ENCODE assay signal across 1 cellular context in genomic region chr12:55940065-55940732, GRCh38.
TF ChIP-seq lines count a peak whose summit lies in the region.

No MANE protein-coding gene starts in this region.

TF ChIP-seq in HEK293, 187 proteins besides CTCF, POLR2A, EP300 and RAD21 (continued from another document and continues in another):
- no peak for TF ChIP-seq ZNF341 (tag by site-specific recombination; IDR thresholded peaks at IDR 0.05; ENCODE audit: low read depth)
- TF ChIP-seq ZNF701 (tag by site-specific recombination; IDR thresholded peaks at IDR 0.05) = no peak
- TF ChIP-seq ZNF530 (tag by site-specific recombination; IDR thresholded peaks at IDR 0.05; ENCODE audit: low read depth) = no peak
- no peak for TF ChIP-seq ZNF513 (tag by site-specific recombination; IDR thresholded peaks at IDR 0.05)
- no peak for TF ChIP-seq ZBTB11 (tag by site-specific recombination; conservative IDR thresholded peaks at IDR 0.05; ENCODE audit: low read depth)
- TF ChIP-seq ZNF423 (tag by site-specific recombination; IDR thresholded peaks at IDR 0.05) = 0 out of 2 replicates have a peak, but pooled peaks have one; percentile 13
- no peak for TF ChIP-seq ZBTB1 (tag by site-specific recombination; IDR thresholded peaks at IDR 0.05)
- no peak for TF ChIP-seq OSR2 (tag by site-specific recombination; IDR thresholded peaks at IDR 0.05)
- TF ChIP-seq, protein P1, sequence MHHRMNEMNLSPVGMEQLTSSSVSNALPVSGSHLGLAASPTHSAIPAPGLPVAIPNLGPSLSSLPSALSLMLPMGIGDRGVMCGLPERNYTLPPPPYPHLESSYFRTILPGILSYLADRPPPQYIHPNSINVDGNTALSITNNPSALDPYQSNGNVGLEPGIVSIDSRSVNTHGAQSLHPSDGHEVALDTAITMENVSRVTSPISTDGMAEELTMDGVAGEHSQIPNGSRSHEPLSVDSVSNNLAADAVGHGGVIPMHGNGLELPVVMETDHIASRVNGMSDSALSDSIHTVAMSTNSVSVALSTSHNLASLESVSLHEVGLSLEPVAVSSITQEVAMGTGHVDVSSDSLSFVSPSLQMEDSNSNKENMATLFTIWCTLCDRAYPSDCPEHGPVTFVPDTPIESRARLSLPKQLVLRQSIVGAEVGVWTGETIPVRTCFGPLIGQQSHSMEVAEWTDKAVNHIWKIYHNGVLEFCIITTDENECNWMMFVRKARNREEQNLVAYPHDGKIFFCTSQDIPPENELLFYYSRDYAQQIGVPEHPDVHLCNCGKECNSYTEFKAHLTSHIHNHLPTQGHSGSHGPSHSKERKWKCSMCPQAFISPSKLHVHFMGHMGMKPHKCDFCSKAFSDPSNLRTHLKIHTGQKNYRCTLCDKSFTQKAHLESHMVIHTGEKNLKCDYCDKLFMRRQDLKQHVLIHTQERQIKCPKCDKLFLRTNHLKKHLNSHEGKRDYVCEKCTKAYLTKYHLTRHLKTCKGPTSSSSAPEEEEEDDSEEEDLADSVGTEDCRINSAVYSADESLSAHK (tag by site-specific recombination; IDR thresholded peaks at IDR 0.05) = no peak
- no peak for TF ChIP-seq YY2 (tag by site-specific recombination; IDR thresholded peaks at IDR 0.05)
- no peak for TF ChIP-seq ZNF707 (tag by site-specific recombination; IDR thresholded peaks at IDR 0.05)
- TF ChIP-seq ZNF768 (tag by site-specific recombination; IDR thresholded peaks at IDR 0.05) = no peak
- TF ChIP-seq ZNF280C (tag by site-specific recombination; IDR thresholded peaks at IDR 0.05) = no peak
- TF ChIP-seq, protein P2, sequence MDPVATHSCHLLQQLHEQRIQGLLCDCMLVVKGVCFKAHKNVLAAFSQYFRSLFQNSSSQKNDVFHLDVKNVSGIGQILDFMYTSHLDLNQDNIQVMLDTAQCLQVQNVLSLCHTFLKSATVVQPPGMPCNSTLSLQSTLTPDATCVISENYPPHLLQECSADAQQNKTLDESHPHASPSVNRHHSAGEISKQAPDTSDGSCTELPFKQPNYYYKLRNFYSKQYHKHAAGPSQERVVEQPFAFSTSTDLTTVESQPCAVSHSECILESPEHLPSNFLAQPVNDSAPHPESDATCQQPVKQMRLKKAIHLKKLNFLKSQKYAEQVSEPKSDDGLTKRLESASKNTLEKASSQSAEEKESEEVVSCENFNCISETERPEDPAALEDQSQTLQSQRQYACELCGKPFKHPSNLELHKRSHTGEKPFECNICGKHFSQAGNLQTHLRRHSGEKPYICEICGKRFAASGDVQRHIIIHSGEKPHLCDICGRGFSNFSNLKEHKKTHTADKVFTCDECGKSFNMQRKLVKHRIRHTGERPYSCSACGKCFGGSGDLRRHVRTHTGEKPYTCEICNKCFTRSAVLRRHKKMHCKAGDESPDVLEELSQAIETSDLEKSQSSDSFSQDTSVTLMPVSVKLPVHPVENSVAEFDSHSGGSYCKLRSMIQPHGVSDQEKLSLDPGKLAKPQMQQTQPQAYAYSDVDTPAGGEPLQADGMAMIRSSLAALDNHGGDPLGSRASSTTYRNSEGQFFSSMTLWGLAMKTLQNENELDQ (tag by site-specific recombination; IDR thresholded peaks at IDR 0.05; ENCODE audit: low read depth) = no peak
- TF ChIP-seq SP2 (tag by site-specific recombination; IDR thresholded peaks at IDR 0.05) = peak; percentile 44; the same call in 1 of the 2 replicates
- no peak for TF ChIP-seq PRDM2 (tag by site-specific recombination; IDR thresholded peaks at IDR 0.05; ENCODE audit: borderline replicate concordance)
- TF ChIP-seq ZNF560 (tag by site-specific recombination; IDR thresholded peaks at IDR 0.05; ENCODE audit: borderline replicate concordance) = no peak
- TF ChIP-seq ZNF571 (tag by site-specific recombination; IDR thresholded peaks at IDR 0.05) = no peak
- no peak for TF ChIP-seq ZNF843 (tag by site-specific recombination; IDR thresholded peaks at IDR 0.05)
- TF ChIP-seq GLI2 (tag by site-specific recombination; IDR thresholded peaks at IDR 0.05; ENCODE audit: borderline replicate concordance, low read depth) = no peak
- TF ChIP-seq, protein P3, sequence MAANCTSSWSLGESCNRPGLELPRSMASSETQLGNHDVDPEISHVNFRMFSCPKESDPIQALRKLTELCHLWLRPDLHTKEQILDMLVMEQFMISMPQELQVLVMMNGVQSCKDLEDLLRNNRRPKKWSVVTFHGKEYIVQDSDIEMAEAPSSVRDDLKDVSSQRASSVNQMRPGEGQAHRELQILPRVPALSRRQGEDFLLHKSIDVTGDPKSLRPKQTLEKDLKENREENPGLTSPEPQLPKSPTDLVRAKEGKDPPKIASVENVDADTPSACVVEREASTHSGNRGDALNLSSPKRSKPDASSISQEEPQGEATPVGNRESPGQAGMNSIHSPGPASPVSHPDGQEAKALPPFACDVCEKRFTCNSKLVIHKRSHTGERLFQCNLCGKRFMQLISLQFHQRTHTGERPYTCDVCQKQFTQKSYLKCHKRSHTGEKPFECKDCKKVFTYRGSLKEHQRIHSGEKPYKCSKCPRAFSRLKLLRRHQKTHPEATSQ (tag by site-specific recombination; IDR thresholded peaks at IDR 0.05) = no peak
- TF ChIP-seq ZNF585B (tag by site-specific recombination; IDR thresholded peaks at IDR 0.05) = no peak
- TF ChIP-seq ZNF23 (tag by site-specific recombination; IDR thresholded peaks at IDR 0.05; ENCODE audit: borderline replicate concordance) = no peak
- peak; percentile 48; the same call in 1 of the 2 replicates for TF ChIP-seq ZNF24 (tag by site-specific recombination; IDR thresholded peaks at IDR 0.05)
- TF ChIP-seq ZNF112 (tag by site-specific recombination; IDR thresholded peaks at IDR 0.05) = no peak
- TF ChIP-seq MEIS1 (CRISPR knock-in tag; IDR thresholded peaks at IDR 0.05; ENCODE audit: borderline replicate concordance) = no peak
- peak; percentile 67 for TF ChIP-seq ZNF501 (tag by site-specific recombination; IDR thresholded peaks at IDR 0.05)
- peak; percentile 59 for TF ChIP-seq ZNF629 (tag by site-specific recombination; IDR thresholded peaks at IDR 0.05)
- no peak for TF ChIP-seq ZNF664 (tag by site-specific recombination; IDR thresholded peaks at IDR 0.05)
- TF ChIP-seq TRIM28 (IDR thresholded peaks at IDR 0.05; ENCODE audit: borderline replicate concordance, low read length) = peak; percentile 80; the same call in 1 of the 2 replicates
- TF ChIP-seq, protein P4, sequence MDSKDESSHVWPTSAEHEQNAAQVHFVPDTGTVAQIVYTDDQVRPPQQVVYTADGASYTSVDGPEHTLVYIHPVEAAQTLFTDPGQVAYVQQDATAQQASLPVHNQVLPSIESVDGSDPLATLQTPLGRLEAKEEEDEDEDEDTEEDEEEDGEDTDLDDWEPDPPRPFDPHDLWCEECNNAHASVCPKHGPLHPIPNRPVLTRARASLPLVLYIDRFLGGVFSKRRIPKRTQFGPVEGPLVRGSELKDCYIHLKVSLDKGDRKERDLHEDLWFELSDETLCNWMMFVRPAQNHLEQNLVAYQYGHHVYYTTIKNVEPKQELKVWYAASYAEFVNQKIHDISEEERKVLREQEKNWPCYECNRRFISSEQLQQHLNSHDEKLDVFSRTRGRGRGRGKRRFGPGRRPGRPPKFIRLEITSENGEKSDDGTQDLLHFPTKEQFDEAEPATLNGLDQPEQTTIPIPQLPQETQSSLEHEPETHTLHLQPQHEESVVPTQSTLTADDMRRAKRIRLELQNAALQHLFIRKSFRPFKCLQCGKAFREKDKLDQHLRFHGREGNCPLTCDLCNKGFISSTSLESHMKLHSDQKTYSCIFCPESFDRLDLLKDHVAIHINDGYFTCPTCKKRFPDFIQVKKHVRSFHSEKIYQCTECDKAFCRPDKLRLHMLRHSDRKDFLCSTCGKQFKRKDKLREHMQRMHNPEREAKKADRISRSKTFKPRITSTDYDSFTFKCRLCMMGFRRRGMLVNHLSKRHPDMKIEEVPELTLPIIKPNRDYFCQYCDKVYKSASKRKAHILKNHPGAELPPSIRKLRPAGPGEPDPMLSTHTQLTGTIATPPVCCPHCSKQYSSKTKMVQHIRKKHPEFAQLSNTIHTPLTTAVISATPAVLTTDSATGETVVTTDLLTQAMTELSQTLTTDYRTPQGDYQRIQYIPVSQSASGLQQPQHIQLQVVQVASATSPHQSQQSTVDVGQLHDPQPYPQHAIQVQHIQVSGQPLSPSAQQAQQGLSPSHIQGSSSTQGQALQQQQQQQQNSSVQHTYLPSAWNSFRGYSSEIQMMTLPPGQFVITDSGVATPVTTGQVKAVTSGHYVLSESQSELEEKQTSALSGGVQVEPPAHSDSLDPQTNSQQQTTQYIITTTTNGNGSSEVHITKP (tag by site-specific recombination; IDR thresholded peaks at IDR 0.05) = peak; percentile 65
- no peak for TF ChIP-seq OVOL3 (tag by site-specific recombination; IDR thresholded peaks at IDR 0.05)
- TF ChIP-seq HOXD13 (CRISPR knock-in tag; IDR thresholded peaks at IDR 0.05; ENCODE audit: borderline replicate concordance) = no peak
- TF ChIP-seq ZNF623 (tag by site-specific recombination; IDR thresholded peaks at IDR 0.05) = no peak
